8 cellular contexts compared by ENCODE assay signal in the genomic region with DNA sequence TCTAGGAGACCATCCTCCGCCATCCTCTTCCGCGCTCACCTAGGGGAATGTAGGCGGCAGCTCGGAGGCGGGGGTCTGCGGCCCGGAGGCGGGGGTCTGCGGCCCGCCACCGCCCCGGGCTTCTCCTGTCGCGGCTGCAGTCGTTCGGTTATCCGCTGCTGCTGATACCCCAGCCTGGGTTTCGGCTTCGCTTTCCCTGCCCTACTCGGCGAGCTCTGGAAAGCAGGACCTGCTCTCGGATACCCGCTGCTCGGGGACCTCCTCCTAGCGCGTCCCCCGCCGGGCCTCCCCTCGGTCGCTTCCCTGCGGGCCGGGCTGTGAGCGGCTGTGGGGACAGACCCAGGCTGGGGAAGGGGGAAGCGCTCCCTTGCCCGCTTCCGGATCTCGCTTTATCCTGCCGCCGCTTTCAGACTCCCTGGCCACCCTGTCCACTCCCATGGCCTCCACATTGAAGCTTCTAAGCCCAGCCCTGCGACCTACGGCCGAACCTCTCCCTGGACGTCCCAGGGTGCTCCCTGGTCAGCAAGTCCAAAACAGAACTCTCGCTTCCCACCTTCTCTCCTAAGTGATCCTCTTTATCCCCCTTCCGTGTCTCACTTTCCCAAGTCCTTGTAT. TPM values are rescaled to one million over a fixed set of nuclear protein-coding genes. Genes with fewer than 3 reads are reported as not detected.
DNase-seq lines count a peak whose midpoint lies in the region; ATAC-seq and TF ChIP-seq lines count a peak whose summit lies in the region.

No MANE protein-coding gene starts in this region.

- TF ChIP-seq CTCF in SK-N-SH (IDR thresholded peaks at IDR 0.05) (no peak), endothelial cell (IDR thresholded peaks at IDR 0.05; ENCODE audit: unreplicated experiment) (no peak), CD14-positive monocyte (IDR thresholded peaks at IDR 0.05) (no peak)

- peaks cover 3% of the 10 kb centered on the region for H3K27me3 Mint-ChIP-seq in endothelial cell (ENCODE audit: unreplicated experiment)
- H3K27me3 Mint-ChIP-seq in CD14-positive monocyte (ENCODE audit: low read depth in 3 of 3) = peaks cover 11 to 26% (median 19%) of the 10 kb centered on the region in 3 donors

- CTCF ChIA-PET in SK-N-SH (lab: Yijun Ruan, JAX) = interaction anchor here (0.6 to 5.1 kb wide), 8 partner anchors 9 to 225 kb away, joined by 3 to 43 read pairs (median 8); a partner anchor contains a TSS

- H3K4me3 ChIP-seq in GM08714 (ENCODE audit: low read length) = peak overlapping the region; percentile 84
- H3K4me3 ChIP-seq in SK-N-SH (ENCODE audit: low read depth in 2 of 2, low read length in 1 of 2) = peak overlapping the region; percentile 77 to 80
- peak overlapping the region; percentile 61 to 79 for H3K4me3 ChIP-seq in muscle layer of colon (ENCODE audit: low read depth in 1 of 2, low read length in 2 of 2)

- no peaks in the 10 kb centered on the region for H3K9me3 Mint-ChIP-seq in endothelial cell (ENCODE audit: unreplicated experiment)
- H3K9me3 Mint-ChIP-seq in CD14-positive monocyte = peaks cover 0 to 5% (median 0%) of the 10 kb centered on the region in 7 donors

- H3K4me3 Mint-ChIP-seq in endothelial cell (ENCODE audit: unreplicated experiment) = peak overlapping the region; percentile 69
- no peak overlapping the region for H3K4me3 Mint-ChIP-seq in CD14-positive monocyte

- peak overlapping the region; percentile 92 for H3K4me2 ChIP-seq in SK-N-SH

- peaks cover 20% of the 10 kb centered on the region for H3K79me2 ChIP-seq in SK-N-SH (ENCODE audit: insufficient read depth)

- no peak for TF ChIP-seq EP300 in SK-N-SH (IDR thresholded peaks at IDR 0.05; ENCODE audit: borderline replicate concordance in 1 of 2, low read depth in 1 of 2, low read length in 1 of 2)

- H3K4me1 ChIP-seq in SK-N-SH (ENCODE audit: control insufficient read depth in 1 of 2, insufficient read depth in 2 of 2, low read depth in 1 of 2, low read length in 1 of 2) = peaks cover 3 to 25% of the 10 kb centered on the region in 2 experiments; a peak in 2 of 4 replicates
- peaks cover 15% of the 10 kb centered on the region for H3K4me1 ChIP-seq in muscle layer of colon (ENCODE audit: insufficient read depth, low read length)

- 14% methylated on average over 41 of the region's 46 CpGs for WGBS in SK-N-SH (ENCODE audit: low lambda C conversion rate)

- H3K27ac Mint-ChIP-seq in endothelial cell (ENCODE audit: unreplicated experiment) (no peak overlapping the region), CD14-positive monocyte (no peak overlapping the region)

- H3K9me3 ChIP-seq in SK-N-SH (no peaks in the 10 kb centered on the region), muscle layer of colon (ENCODE audit: low read length) (no peaks in the 10 kb centered on the region)

- H3K4me1 Mint-ChIP-seq in endothelial cell (ENCODE audit: unreplicated experiment) (peaks cover 15% of the 10 kb centered on the region), CD14-positive monocyte (peaks cover 24% of the 10 kb centered on the region)

- H3K9ac ChIP-seq in SK-N-SH = peak overlapping the region; percentile 65
- no peak overlapping the region for H3K9ac ChIP-seq in muscle layer of colon (ENCODE audit: low read length)

- H3K27ac ChIP-seq in SK-N-SH (ENCODE audit: low read depth in 2 of 2, low read length in 1 of 2) = peak overlapping the region in 1 of 2 experiments; percentile 72; a peak in 2 of 4 replicates
- no peak overlapping the region for H3K27ac ChIP-seq in muscle layer of colon (ENCODE audit: low read depth, low read length)

- POLR2A ChIA-PET in SK-N-SH (lab: Yijun Ruan, JAX) = interaction anchor here (1.0 to 2.4 kb wide), 7 partner anchors 16 to 123 kb away, joined by 3 to 16 read pairs (median 4); a partner anchor contains a TSS

- intact Hi-C loops in CD14-positive monocyte (cut with micrococcal nuclease) = no loop called here

- H3K36me3 Mint-ChIP-seq in endothelial cell (ENCODE audit: low read depth, unreplicated experiment) (peaks cover 9% of the 10 kb centered on the region), CD14-positive monocyte (no peaks in the 10 kb centered on the region)

- ATAC-seq in HG03521 (IDR thresholded peaks at IDR 0.05; ENCODE audit: unreplicated experiment) = no peak

- H3F3A ChIP-seq in SK-N-SH (replicated peaks; ENCODE audit: insufficient read depth) = peaks cover 15% of the 10 kb centered on the region

- H3K36me3 ChIP-seq in SK-N-SH (replicated peaks in 1 of 2; ENCODE audit: control insufficient read depth in 1 of 2, insufficient read depth in 2 of 2, low read length in 1 of 2) (peaks cover 0 to 4% of the 10 kb centered on the region in 2 experiments), muscle layer of colon (ENCODE audit: insufficient read depth, low read length) (no peaks in the 10 kb centered on the region)

- TF ChIP-seq RAD21 in SK-N-SH (IDR thresholded peaks at IDR 0.05; ENCODE audit: low read length) = no peak

- H2AFZ ChIP-seq in SK-N-SH (ENCODE audit: low read depth) = peak overlapping the region; percentile 94

- H4K20me1 ChIP-seq in SK-N-SH (ENCODE audit: insufficient read depth) = no peaks in the 10 kb centered on the region

- H3K9me2 ChIP-seq in SK-N-SH = no peaks in the 10 kb centered on the region

- DNase-seq in SK-N-SH (peak; percentile 75), endothelial cell (ENCODE audit: low spot score) (peak; percentile 46), NCI-H2171 (lab: John Stamatoyannopoulos, UW) (no peak), CD14-positive monocyte (ENCODE audit: low spot score) (no peak), NCI-H2081 treated with DMSO at 0.1 percent for 48 hours (lab: John Stamatoyannopoulos, UW) (no peak)

- H3K27me3 ChIP-seq in SK-N-SH (ENCODE audit: insufficient read depth) (no peaks in the 10 kb centered on the region), muscle layer of colon (ENCODE audit: control insufficient read depth in 1 of 2, insufficient read depth in 2 of 2, low read length in 2 of 2) (peaks cover 0 to 5% of the 10 kb centered on the region in 2 donors)

TF ChIP-seq in SK-N-SH, 30 proteins besides CTCF, POLR2A, EP300 and RAD21:
- 0 out of 2 replicates have a peak, but pooled peaks have one; percentile 23 for TF ChIP-seq ELF1 (IDR thresholded peaks at IDR 0.05)
- TF ChIP-seq SIN3A (IDR thresholded peaks at IDR 0.05; ENCODE audit: borderline replicate concordance, low read depth, low read length) = 0 out of 2 replicates have a peak, but pooled peaks have one; percentile 24
- TF ChIP-seq RCOR1 (IDR thresholded peaks at IDR 0.05; ENCODE audit: low read length) = no peak
TF ChIP-seq in SK-N-SH: peak in this region for 2.

RNA-seq across cellular contexts. Expression of a gene that starts 0.6 kb away (rescaled TPM):
- polyA plus RNA-seq in SK-N-SH (2012; rRNA removed) (69.7 and 72.4 TPM in 2 replicates), CD14-positive monocyte (10 to 100 TPM in 1 of 2 donors, 1 to 10 TPM in 1; 7.2 to 10.1 TPM)
- 70.9 and 74.8 TPM in 2 replicates for polyA plus RNA-seq in SK-N-SH (2012; cell fraction: cytosol; rRNA removed)
- 35.5 and 45.1 TPM in 2 replicates for polyA plus RNA-seq in SK-N-SH (2012; cell fraction: nucleus; rRNA removed)
- 31.1 TPM for total RNA-seq in endothelial cell (ENCODE audit: unreplicated experiment)

RNA-seq across cellular contexts. Expression of a gene that starts 3.0 kb away (rescaled TPM):
- polyA plus RNA-seq in SK-N-SH (2012; rRNA removed) (7.1 and 11.9 TPM in 2 replicates), CD14-positive monocyte (1 to 10 TPM in 1 of 2 donors, under 1 TPM in 1; 0.43 to 1.3 TPM)
- 7.2 and 8.2 TPM in 2 replicates for polyA plus RNA-seq in SK-N-SH (2012; cell fraction: cytosol; rRNA removed)
- 11.9 and 20.3 TPM in 2 replicates for polyA plus RNA-seq in SK-N-SH (2012; cell fraction: nucleus; rRNA removed)
- total RNA-seq in endothelial cell (ENCODE audit: unreplicated experiment) = 13.4 TPM

RNA-seq across cellular contexts. Expression of a gene that starts 26.0 kb away (rescaled TPM):
- polyA plus RNA-seq in SK-N-SH (2012; rRNA removed) = 275 and 295 TPM in 2 replicates
- 400 and 550 TPM in 2 replicates for polyA plus RNA-seq in SK-N-SH (2012; cell fraction: cytosol; rRNA removed)
- 99.6 and 106 TPM in 2 replicates for polyA plus RNA-seq in SK-N-SH (2012; cell fraction: nucleus; rRNA removed)
- 67.5 TPM for total RNA-seq in endothelial cell (ENCODE audit: unreplicated experiment)
- polyA plus RNA-seq in CD14-positive monocyte = 100 to 1,000 TPM; 146 to 172 TPM

RNA-seq across cellular contexts. Expression of a gene that starts 34.5 kb away (rescaled TPM):
- polyA plus RNA-seq in SK-N-SH (2012; rRNA removed) = 110 and 116 TPM in 2 replicates
- polyA plus RNA-seq in SK-N-SH (2012; cell fraction: cytosol; rRNA removed) = 49.8 and 71.0 TPM in 2 replicates
- polyA plus RNA-seq in SK-N-SH (2012; cell fraction: nucleus; rRNA removed) = 344 and 375 TPM in 2 replicates
- total RNA-seq in endothelial cell (ENCODE audit: unreplicated experiment) = 81.5 TPM
- 10 to 100 TPM; 24.5 to 41.7 TPM for polyA plus RNA-seq in CD14-positive monocyte

RNA-seq across cellular contexts. Expression of a gene that starts 40.3 kb away (rescaled TPM):
- 0.16 TPM in 1 of 2 replicates, not detected in the other for polyA plus RNA-seq in SK-N-SH (2012; rRNA removed)
- polyA plus RNA-seq in SK-N-SH (2012; cell fraction: cytosol; rRNA removed) = 0.09 TPM in 2 replicates
- polyA plus RNA-seq in SK-N-SH (2012; cell fraction: nucleus; rRNA removed) = 0.25 and 0.38 TPM in 2 replicates
- total RNA-seq in endothelial cell (ENCODE audit: unreplicated experiment) = not detected
- polyA plus RNA-seq in CD14-positive monocyte = under 1 TPM in 1 of 2 donors, not detected in 1; 0.46 TPM

Comparison
In these comparisons a context has a peak if more than half of its experiments do, and no peak if none do; other contexts are left out.
1. DNase-seq: peak in SK-N-SH (single experiment) and endothelial cell (single experiment); none in NCI-H2171 (single experiment), CD14-positive monocyte (single experiment) and NCI-H2081 treated with DMSO at 0.1 percent for 48 hours (single experiment).
2. Peak in every context shown above with its lines, with median percentiles within 50 percentile points of each other: H3K4me3 ChIP-seq.